Comparison of ENCODE assay signal across 8 cellular contexts in the genomic region with DNA sequence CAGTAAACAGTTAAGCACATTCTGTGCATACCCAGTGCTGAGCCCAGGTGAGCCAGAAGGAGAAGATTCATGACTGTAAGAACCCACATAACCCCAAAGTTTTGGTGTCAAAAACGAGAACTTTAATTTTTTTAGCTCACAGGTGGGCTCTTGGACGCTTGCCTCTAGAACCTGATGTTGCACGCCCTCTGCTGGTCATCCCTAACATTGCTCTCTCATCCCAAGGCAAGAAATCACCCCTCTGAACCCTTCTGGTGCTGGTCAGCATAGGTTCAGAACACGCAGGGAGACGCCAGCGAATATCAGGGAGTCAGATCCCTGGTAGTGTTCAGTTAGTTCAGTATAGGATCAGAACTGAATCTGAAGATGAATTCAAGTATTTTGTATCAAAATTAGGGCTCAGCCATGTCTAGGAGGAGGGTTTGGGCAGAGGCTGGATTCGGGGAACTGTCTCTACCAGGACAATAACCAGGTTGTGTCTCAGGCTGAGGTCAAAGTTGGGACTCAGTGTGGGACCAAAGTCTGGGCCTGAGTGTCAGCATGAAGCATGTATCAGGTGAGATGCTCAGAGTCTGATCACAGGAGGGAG. TPM values are rescaled to one million over a fixed set of nuclear protein-coding genes. Genes with fewer than 3 reads are reported as not detected.
A peak's percentile ranks its signal among the peaks of the same experiment; 100 is the strongest.
DNase-seq lines count a peak whose midpoint lies in the region; ATAC-seq and TF ChIP-seq lines count a peak whose summit lies in the region.

No MANE protein-coding gene starts in this region.

- H3K4me2 ChIP-seq in OCI-LY1 (ENCODE audit: low read length) = no peak overlapping the region
- no peak overlapping the region for H3K4me2 ChIP-seq in smooth muscle cell

- no peaks in the 10 kb centered on the region for H3K9me2 ChIP-seq in OCI-LY1 (ENCODE audit: low read depth, low read length)

- no peaks in the 10 kb centered on the region for H3K4me1 ChIP-seq in HEK293 (ENCODE audit: control insufficient read depth, insufficient read depth, low read length)
- peaks cover 13% of the 10 kb centered on the region for H3K4me1 ChIP-seq in OCI-LY1 (ENCODE audit: insufficient read depth, low read length, severe bottlenecking)
- H3K4me1 ChIP-seq in smooth muscle cell (ENCODE audit: low read depth) = peaks cover 9% of the 10 kb centered on the region

- WGBS in smooth muscle cell (ENCODE audit: low lambda C conversion rate) = 32% methylated on average over 7 of the region's 7 CpGs

- no peaks in the 10 kb centered on the region for H3F3A ChIP-seq in OCI-LY1 (ENCODE audit: insufficient read depth, low read length)
- no peaks in the 10 kb centered on the region for H3F3A ChIP-seq in smooth muscle cell (ENCODE audit: low read depth)

- H3K27ac ChIP-seq in HEK293 (ENCODE audit: extremely low read depth, low read depth, low read length) (no peak overlapping the region), OCI-LY1 (ENCODE audit: low read depth, low read length, poor library complexity, severe bottlenecking) (no peak overlapping the region), smooth muscle cell (ENCODE audit: low read depth) (no peak overlapping the region)

- no peak overlapping the region for H3K9ac ChIP-seq in OCI-LY1 (ENCODE audit: low read length)
- H3K9ac ChIP-seq in smooth muscle cell (ENCODE audit: low read depth) = no peak overlapping the region

- TF ChIP-seq CTCF in HEK293 (tag by site-specific recombination; IDR thresholded peaks at IDR 0.05) (0 out of 2 replicates have a peak, but pooled peaks have one; percentile 10), OCI-LY1 (IDR thresholded peaks at IDR 0.05; ENCODE audit: low read length) (peak; percentile 87), smooth muscle cell (IDR thresholded peaks at IDR 0.05; ENCODE audit: borderline replicate concordance, insufficient read depth, poor library complexity, severe bottlenecking) (peak; percentile 79)

- ATAC-seq in HG02840 (IDR thresholded peaks at IDR 0.05; ENCODE audit: low FRiP score, unreplicated experiment) = no peak
- no peak for ATAC-seq in HG02938 (IDR thresholded peaks at IDR 0.05; ENCODE audit: unreplicated experiment)

- H3K36me3 ChIP-seq in HEK293 (ENCODE audit: control insufficient read depth in 2 of 2, insufficient read depth in 1 of 2, low read length in 2 of 2) = no peaks in the 10 kb centered on the region
- H3K36me3 ChIP-seq in OCI-LY1 (ENCODE audit: insufficient read depth, low read length) = no peaks in the 10 kb centered on the region
- H3K36me3 ChIP-seq in smooth muscle cell (ENCODE audit: low read depth) = no peaks in the 10 kb centered on the region

- peak; percentile 44 for DNase-seq in COR-L47 (lab: John Stamatoyannopoulos, UW)
- peak; percentile 29 for DNase-seq in activated gamma-delta T cell treated with anti-CD3 and anti-CD28 coated beads, Interleukin-2, amount 50 U/mL, for 16 hours (ENCODE audit: low read depth)
- DNase-seq in glomerular visceral epithelial cell (ENCODE audit: extremely low spot score) = peak; percentile 68
- peak; percentile 27 for DNase-seq in smooth muscle cell (lab: John Stamatoyannopoulos, UW; ENCODE audit: unreplicated experiment)

- H3K79me2 ChIP-seq in OCI-LY1 (ENCODE audit: insufficient read depth, low read length) (no peaks in the 10 kb centered on the region), smooth muscle cell (ENCODE audit: low read depth) (no peaks in the 10 kb centered on the region)

- H3K9me3 ChIP-seq in HEK293 (ENCODE audit: control insufficient read depth, insufficient read depth, low read depth, low read length) (no peaks in the 10 kb centered on the region), OCI-LY1 (ENCODE audit: low read length) (no peaks in the 10 kb centered on the region), smooth muscle cell (replicated peaks; ENCODE audit: low read depth) (no peaks in the 10 kb centered on the region)

- H3K27me3 ChIP-seq in OCI-LY1 (ENCODE audit: insufficient read depth, low read length) (no peaks in the 10 kb centered on the region), smooth muscle cell (ENCODE audit: low read depth) (no peaks in the 10 kb centered on the region)

- no peak overlapping the region for H3K4me3 ChIP-seq in HEK293 (ENCODE audit: low read depth, low read length)
- no peak overlapping the region for H3K4me3 ChIP-seq in OCI-LY1 (ENCODE audit: low read depth, low read length, poor library complexity, severe bottlenecking)
- H3K4me3 ChIP-seq in smooth muscle cell = no peak overlapping the region

- CTCF ChIA-PET in HEK293 (lab: Yijun Ruan, JAX) = interaction anchor here (0.6 to 7.1 kb wide), 44 partner anchors 9 to 947 kb away, joined by 3 to 124 read pairs (median 4); a partner anchor contains a TSS

- POLR2A ChIA-PET in HEK293 (lab: Yijun Ruan, JAX) = interaction anchor here (1.0 kb wide), 1 partner anchor 86 kb away, joined by 5 read pairs; no protein-coding TSS in a partner anchor

- H2AFZ ChIP-seq in OCI-LY1 (ENCODE audit: low read length) = no peak overlapping the region
- no peak overlapping the region for H2AFZ ChIP-seq in smooth muscle cell (ENCODE audit: low read depth)

- H4K20me1 ChIP-seq in OCI-LY1 (ENCODE audit: insufficient read depth, low read length) (no peaks in the 10 kb centered on the region), smooth muscle cell (ENCODE audit: low read depth) (no peaks in the 10 kb centered on the region)

TF ChIP-seq in HEK293, 187 proteins besides CTCF, POLR2A, EP300 and RAD21:
- TF ChIP-seq ZNF654 (tag by site-specific recombination; IDR thresholded peaks at IDR 0.05; ENCODE audit: low read depth) (peak; percentile 42), SCRT2 (tag by site-specific recombination; IDR thresholded peaks at IDR 0.05) (peak; percentile 32; the same call in 1 of the 2 replicates), ZNF600 (tag by site-specific recombination; IDR thresholded peaks at IDR 0.05) (peak; percentile 44; the same call in 1 of the 2 replicates), ZEB2 (tag by site-specific recombination; IDR thresholded peaks at IDR 0.05) (no peak)
- TF ChIP-seq, protein P1, sequence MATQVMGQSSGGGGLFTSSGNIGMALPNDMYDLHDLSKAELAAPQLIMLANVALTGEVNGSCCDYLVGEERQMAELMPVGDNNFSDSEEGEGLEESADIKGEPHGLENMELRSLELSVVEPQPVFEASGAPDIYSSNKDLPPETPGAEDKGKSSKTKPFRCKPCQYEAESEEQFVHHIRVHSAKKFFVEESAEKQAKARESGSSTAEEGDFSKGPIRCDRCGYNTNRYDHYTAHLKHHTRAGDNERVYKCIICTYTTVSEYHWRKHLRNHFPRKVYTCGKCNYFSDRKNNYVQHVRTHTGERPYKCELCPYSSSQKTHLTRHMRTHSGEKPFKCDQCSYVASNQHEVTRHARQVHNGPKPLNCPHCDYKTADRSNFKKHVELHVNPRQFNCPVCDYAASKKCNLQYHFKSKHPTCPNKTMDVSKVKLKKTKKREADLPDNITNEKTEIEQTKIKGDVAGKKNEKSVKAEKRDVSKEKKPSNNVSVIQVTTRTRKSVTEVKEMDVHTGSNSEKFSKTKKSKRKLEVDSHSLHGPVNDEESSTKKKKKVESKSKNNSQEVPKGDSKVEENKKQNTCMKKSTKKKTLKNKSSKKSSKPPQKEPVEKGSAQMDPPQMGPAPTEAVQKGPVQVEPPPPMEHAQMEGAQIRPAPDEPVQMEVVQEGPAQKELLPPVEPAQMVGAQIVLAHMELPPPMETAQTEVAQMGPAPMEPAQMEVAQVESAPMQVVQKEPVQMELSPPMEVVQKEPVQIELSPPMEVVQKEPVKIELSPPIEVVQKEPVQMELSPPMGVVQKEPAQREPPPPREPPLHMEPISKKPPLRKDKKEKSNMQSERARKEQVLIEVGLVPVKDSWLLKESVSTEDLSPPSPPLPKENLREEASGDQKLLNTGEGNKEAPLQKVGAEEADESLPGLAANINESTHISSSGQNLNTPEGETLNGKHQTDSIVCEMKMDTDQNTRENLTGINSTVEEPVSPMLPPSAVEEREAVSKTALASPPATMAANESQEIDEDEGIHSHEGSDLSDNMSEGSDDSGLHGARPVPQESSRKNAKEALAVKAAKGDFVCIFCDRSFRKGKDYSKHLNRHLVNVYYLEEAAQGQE (tag by site-specific recombination; IDR thresholded peaks at IDR 0.05) = peak; percentile 57

RNA-seq across cellular contexts. Expression of a gene that starts 4.1 kb away (rescaled TPM):
- total RNA-seq in smooth muscle cell = 26.8 and 29.6 TPM in 2 replicates
- 28.4 and 30.5 TPM in 2 replicates for polyA plus RNA-seq in smooth muscle cell

RNA-seq across cellular contexts. Expression of a gene that starts 27.3 kb away (rescaled TPM):
- total RNA-seq in smooth muscle cell = 0.22 and 0.49 TPM in 2 replicates
- 0.07 and 0.90 TPM in 2 replicates for polyA plus RNA-seq in smooth muscle cell

Comparison
In these comparisons a context has a peak if more than half of its experiments do, and no peak if none do; other contexts are left out.
1. CTCF ChIP-seq: peak in every context shown above with its lines; median percentile 87 in OCI-LY1; 79 in smooth muscle cell; 10 in HEK293.